9 cellular contexts compared by ENCODE assay signal in genomic region chr3:61663728-61664492, GRCh38.
DNase-seq lines count a peak whose midpoint lies in the region; ATAC-seq, FAIRE-seq and TF ChIP-seq lines count a peak whose summit lies in the region.
"Had no signal": no experiment of that assay in that cellular context is flagged by ENCODE, and none has a peak within 500 bp of the region (broad histone marks: within the 10 kb centered on the region; RNA-seq: fewer than 3 reads in every experiment).

No MANE protein-coding gene starts in this region.

- no peaks in the 10 kb centered on the region for H3K4me1 ChIP-seq in GM12878 (ENCODE audit: control insufficient read depth, insufficient read depth, low read length)

- TF ChIP-seq EP300 in GM12878 (IDR thresholded peaks at IDR 0.05; ENCODE audit: borderline replicate concordance in 1 of 2, control insufficient read depth in 1 of 2, low read depth in 2 of 2, low read length in 2 of 2): no peak

- POLR2A ChIA-PET in AG04450 (lab: Yijun Ruan, JAX): interaction anchor here (0.7 to 1.5 kb wide), 3 partner anchors 34 to 102 kb away, joined by 3 to 5 read pairs (median 3); partner anchors contain the start of gene PTPRG
- POLR2A ChIA-PET in GM12878 (lab: Charles Lee): interaction anchor here (1.5 kb wide), 1 partner anchor 13 kb away, joined by 3 read pairs; no protein-coding TSS in a partner anchor

- H3K79me2 ChIP-seq in GM12878 (ENCODE audit: control insufficient read depth, insufficient read depth, low read length): no peaks in the 10 kb centered on the region

- DNase-seq in AG04450 (ENCODE audit: low read depth, low spot score) (peak; percentile 90), HT1080 (ENCODE audit: low read depth) (peak; percentile 93), GM12878 (ENCODE audit: low read depth, low spot score) (no peak), kidney glomerular epithelial cell (lab: John Stamatoyannopoulos, UW) (peak; percentile 74)
- DNase-seq: Calu3 had no signal

- no peaks in the 10 kb centered on the region for H4K20me1 ChIP-seq in GM12878 (ENCODE audit: control insufficient read depth, insufficient read depth)

- H3K27ac ChIP-seq in AG04450 (ENCODE audit: low read depth, low read length): peak overlapping the region; percentile 75
- H3K27ac ChIP-seq in GM12878 (ENCODE audit: control insufficient read depth, insufficient read depth): no peak overlapping the region

- RAD21 ChIA-PET in GM12878 (lab: Charles Lee; ENCODE audit: unreplicated experiment): interaction anchor here (0.6 to 1.3 kb wide), 4 partner anchors 28 to 525 kb away, joined by 3 to 4 read pairs (median 3); no protein-coding TSS in a partner anchor

- no peak overlapping the region for H3K9ac ChIP-seq in GM12878 (ENCODE audit: control insufficient read depth, insufficient read depth, low read length)

- no peaks in the 10 kb centered on the region for H3K9me3 ChIP-seq in AG04450 (ENCODE audit: control insufficient read depth, insufficient read depth, low read length)
- H3K9me3 ChIP-seq in GM12878 (replicated peaks; ENCODE audit: control insufficient read depth, insufficient read depth, low read length): no peaks in the 10 kb centered on the region

- SMC1A ChIA-PET in GM12878 (lab: Charles Lee; ENCODE audit: uncharacterized antibody, unreplicated experiment): interaction anchor here (0.9 to 2.4 kb wide), 5 partner anchors 22 to 208 kb away, joined by 3 to 9 read pairs (median 3); no protein-coding TSS in a partner anchor

- H3K27me3 ChIP-seq in AG04450 (ENCODE audit: control insufficient read depth, insufficient read depth, low read length) (no peaks in the 10 kb centered on the region), GM12878 (replicated peaks in 1 of 2; ENCODE audit: control insufficient read depth in 2 of 2, insufficient read depth in 2 of 2, low read length in 1 of 2) (no peaks in the 10 kb centered on the region)

- WGBS in GM12878 (ENCODE audit: insufficient coverage, insufficient replicate concordance, low lambda C conversion rate, missing lambda C conversion rate): 21% methylated on average over 8 of the region's 8 CpGs

- TF ChIP-seq CTCF in AG04450 (IDR thresholded peaks at IDR 0.05; ENCODE audit: low read depth, low read length) (no peak), GM12878 (IDR thresholded peaks at IDR 0.05 in 2 of 3, conservative IDR thresholded peaks at IDR 0.05 in 1 of 3; ENCODE audit: control insufficient read depth in 2 of 3, extremely low read depth in 1 of 3, insufficient read depth in 1 of 3, low read depth in 3 of 3, low read length in 3 of 3) (no peak)

- FAIRE-seq in GM12878 (lab: Jason Lieb, UNC): no peak

- no TSS peak for BruUV-seq in GM12878 (replicated peaks; lab: Mats Ljungman, UMichigan)

- in situ Hi-C loops in GM12878 (cut with MboI): no loop called here

- ATAC-seq in GM12878 (peak; percentile 25), GM21515 (IDR thresholded peaks at IDR 0.05; ENCODE audit: unreplicated experiment) (no peak), HG03108 (IDR thresholded peaks at IDR 0.05; ENCODE audit: unreplicated experiment) (no peak), GM21423 (IDR thresholded peaks at IDR 0.05; ENCODE audit: unreplicated experiment) (no peak), GM21723 (IDR thresholded peaks at IDR 0.05; ENCODE audit: unreplicated experiment) (no peak)

- no peak for TF ChIP-seq POLR2A in GM12878 (IDR thresholded peaks at IDR 0.05; ENCODE audit: low read depth, low read length)

- intact Hi-C loops in GM12878 (cut with micrococcal nuclease; ENCODE audit: unreplicated experiment): no loop called here

- CTCF ChIA-PET in AG04450 (lab: Charles Lee): no interaction called here
- CTCF ChIA-PET in GM12878 (lab: Yijun Ruan, JAX): interaction anchor here (1.0 to 1.5 kb wide), 3 partner anchors 19 to 523 kb away, joined by 3 read pairs; no protein-coding TSS in a partner anchor

- no peak overlapping the region for H3K4me2 ChIP-seq in GM12878 (ENCODE audit: control insufficient read depth, insufficient read depth)

- no peak for TF ChIP-seq RAD21 in GM12878 (IDR thresholded peaks at IDR 0.05; ENCODE audit: insufficient read depth, low read depth, low read length)

- H3K36me3 ChIP-seq in GM12878 (ENCODE audit: control insufficient read depth in 2 of 2, insufficient read depth in 2 of 2, low read length in 1 of 2): no peaks in the 10 kb centered on the region

- peak overlapping the region; percentile 47 for H3K4me3 ChIP-seq in AG04450 (ENCODE audit: low read depth, low read length)
- H3K4me3 ChIP-seq in GM12878: no peak overlapping the region

- H2AFZ ChIP-seq in GM12878 (ENCODE audit: control insufficient read depth, low read depth, low read length): no peak overlapping the region

TF ChIP-seq in GM12878, 131 proteins besides CTCF, POLR2A, EP300 and RAD21:
- TF ChIP-seq MEF2A (IDR thresholded peaks at IDR 0.05; ENCODE audit: insufficient read depth, low read depth, low read length): no peak
- TF ChIP-seq, protein P1, sequence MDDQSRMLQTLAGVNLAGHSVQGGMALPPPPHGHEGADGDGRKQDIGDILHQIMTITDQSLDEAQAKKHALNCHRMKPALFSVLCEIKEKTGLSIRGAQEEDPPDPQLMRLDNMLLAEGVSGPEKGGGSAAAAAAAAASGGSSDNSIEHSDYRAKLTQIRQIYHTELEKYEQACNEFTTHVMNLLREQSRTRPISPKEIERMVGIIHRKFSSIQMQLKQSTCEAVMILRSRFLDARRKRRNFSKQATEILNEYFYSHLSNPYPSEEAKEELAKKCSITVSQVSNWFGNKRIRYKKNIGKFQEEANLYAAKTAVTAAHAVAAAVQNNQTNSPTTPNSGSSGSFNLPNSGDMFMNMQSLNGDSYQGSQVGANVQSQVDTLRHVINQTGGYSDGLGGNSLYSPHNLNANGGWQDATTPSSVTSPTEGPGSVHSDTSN (IDR thresholded peaks at IDR 0.05; ENCODE audit: insufficient replicate concordance, low read depth, low read length): no peak
- TF ChIP-seq BHLHE40 (IDR thresholded peaks at IDR 0.05; ENCODE audit: borderline replicate concordance in 1 of 2, low read depth in 2 of 2, low read length in 1 of 2): peak in 1 of 2 experiments; percentile 42; a peak in 1 of 4 replicates
- TF ChIP-seq SP1 (IDR thresholded peaks at IDR 0.05; ENCODE audit: low read depth, low read length): no peak
- TF ChIP-seq MXI1 (IDR thresholded peaks at IDR 0.05; ENCODE audit: low read depth, low read length): no peak
- no peak for TF ChIP-seq SREBF1 (IDR thresholded peaks at IDR 0.05; ENCODE audit: low read length)
- TF ChIP-seq MEF2B (IDR thresholded peaks at IDR 0.05; ENCODE audit: partially characterized antibody, poor library complexity, severe bottlenecking): no peak
- no peak for TF ChIP-seq WRNIP1 (IDR thresholded peaks at IDR 0.05; ENCODE audit: borderline replicate concordance, low read depth, low read length)
- no peak for TF ChIP-seq DPF2 (IDR thresholded peaks at IDR 0.05)
- TF ChIP-seq NBN (IDR thresholded peaks at IDR 0.05): no peak
- 0 out of 2 replicates have a peak, but pooled peaks have one; percentile 18 for TF ChIP-seq IKZF1 (conservative IDR thresholded peaks at IDR 0.05)
- TF ChIP-seq HSF1 (IDR thresholded peaks at IDR 0.05; ENCODE audit: low read depth, low read length): no peak
- TF ChIP-seq BCL3 (IDR thresholded peaks at IDR 0.05; ENCODE audit: borderline replicate concordance, insufficient read depth, low read depth, low read length, poor library complexity, severe bottlenecking): no peak
- TF ChIP-seq POLR2AphosphoS2 (IDR thresholded peaks at IDR 0.05; ENCODE audit: low read depth, low read length): no peak
- no peak for TF ChIP-seq JUNB (IDR thresholded peaks at IDR 0.05)
- no peak for TF ChIP-seq JUND (IDR thresholded peaks at IDR 0.05; ENCODE audit: low read depth, low read length)
- TF ChIP-seq NRF1 (conservative IDR thresholded peaks at IDR 0.05; ENCODE audit: low read depth, low read length): no peak
